8 cellular contexts compared by ENCODE assay signal in genomic region chr10:72355214-72355555, GRCh38. TPM values are rescaled to one million over a fixed set of nuclear protein-coding genes. Genes with fewer than 3 reads are reported as not detected.
A peak's percentile ranks its signal among the peaks of the same experiment; 100 is the strongest.
DNase-seq lines count a peak whose midpoint lies in the region; ATAC-seq and TF ChIP-seq lines count a peak whose summit lies in the region.

No MANE protein-coding gene starts in this region.

- H3K36me3 Mint-ChIP-seq in neural crest cell (ENCODE audit: low read depth) = no peaks in the 10 kb centered on the region

- intact Hi-C loops in dorsolateral prefrontal cortex (cut with DNase I) = loop anchor here (5.0 to 10.0 kb wide), 3 partner anchors 272 to 810 kb away; partner anchors contain the start of genes ECD (in 1 of the 2), FAM149B1 (in 1 of the 2), MCU (in 1 of the 2) and MICU1 (in 1 of the 2)

- peaks cover 32 to 42% (median 40%) of the 10 kb centered on the region in 11 experiments; a peak in 20 of 22 replicates for H4K20me1 ChIP-seq in BLaER1 treated with 17β-estradiol and CSF1 and Interleukin-3, amounts not matched to agents 10 nM and 100 nM

- H3K4me1 ChIP-seq in BLaER1 treated with 17β-estradiol and CSF1 and Interleukin-3, amounts not matched to agents 10 nM and 100 nM = peaks cover 18 to 39% (median 34%) of the 10 kb centered on the region in 10 experiments

- H3K27ac Mint-ChIP-seq in neural crest cell (ENCODE audit: unreplicated experiment) = peak overlapping the region; percentile 100

- H3K27ac ChIP-seq in BLaER1 treated with 17β-estradiol and CSF1 and Interleukin-3, amounts not matched to agents 10 nM and 100 nM = peak overlapping the region; percentile 94 to 99 (median 96); a peak in 21 of 22 replicates
- peak overlapping the region; percentile 89 to 100 (median 98) for H3K27ac ChIP-seq in dorsolateral prefrontal cortex

- H3K27me3 Mint-ChIP-seq in neural crest cell (ENCODE audit: low read depth) = no peaks in the 10 kb centered on the region

- H3K36me3 ChIP-seq in BLaER1 treated with 17β-estradiol and CSF1 and Interleukin-3, amounts not matched to agents 10 nM and 100 nM = peaks cover 20 to 35% (median 32%) of the 10 kb centered on the region in 11 experiments

- H3K9me3 ChIP-seq in BLaER1 treated with 17β-estradiol and CSF1 and Interleukin-3, amounts not matched to agents 10 nM and 100 nM (replicated peaks in 1 of 11) = no peaks in the 10 kb centered on the region

- H3K27me3 ChIP-seq in BLaER1 treated with 17β-estradiol and CSF1 and Interleukin-3, amounts not matched to agents 10 nM and 100 nM = no peaks in the 10 kb centered on the region
- no peaks in the 10 kb centered on the region for H3K27me3 ChIP-seq in dorsolateral prefrontal cortex

- TF ChIP-seq CTCF in dorsolateral prefrontal cortex (IDR thresholded peaks at IDR 0.05 in 54 of 56, conservative IDR thresholded peaks at IDR 0.05 in 2 of 56; ENCODE audit: low read depth in 1 of 56, partially characterized antibody in 56 of 56) = no peak
- TF ChIP-seq CTCF in neural crest cell (conservative IDR thresholded peaks at IDR 0.05) = no peak

- DNase-seq in Jurkat, Clone E6-1 (ENCODE audit: low read depth, low spot score) = no peak
- no peak for DNase-seq in dorsolateral prefrontal cortex
- no peak for DNase-seq in neural crest cell (ENCODE audit: low read depth, low spot score)
- no peak for DNase-seq in NCI-H748 (lab: John Stamatoyannopoulos, UW; ENCODE audit: unreplicated experiment)
- DNase-seq in germinal center (ENCODE audit: low spot score) = no peak
- no peak for DNase-seq in activated CD8-positive, alpha-beta memory T cell treated with anti-CD3 and anti-CD28 coated beads for 24 hours

- H3K4me1 Mint-ChIP-seq in neural crest cell = peaks cover 18% of the 10 kb centered on the region

- no peak for ATAC-seq in HG03439 (IDR thresholded peaks at IDR 0.05; ENCODE audit: unreplicated experiment)

- H3K4me2 ChIP-seq in BLaER1 treated with 17β-estradiol and CSF1 and Interleukin-3, amounts not matched to agents 10 nM and 100 nM = peak overlapping the region; percentile 57 to 97 (median 77)

- peaks cover 3% of the 10 kb centered on the region for H3K9me3 Mint-ChIP-seq in neural crest cell

- H3K4me3 Mint-ChIP-seq in neural crest cell = peak overlapping the region; percentile 97

- H3K4me3 ChIP-seq in BLaER1 treated with 17β-estradiol and CSF1 and Interleukin-3, amounts not matched to agents 10 nM and 100 nM = peak overlapping the region; percentile 82 to 97 (median 93)
- peak overlapping the region; percentile 88 for H3K4me3 ChIP-seq in Jurkat, Clone E6-1 (ENCODE audit: low read length)
- H3K4me3 ChIP-seq in dorsolateral prefrontal cortex = peak overlapping the region; percentile 66 to 100 (median 91)

- peak overlapping the region; percentile 89 to 99 (median 94); a peak in 21 of 22 replicates for H3K9ac ChIP-seq in BLaER1 treated with 17β-estradiol and CSF1 and Interleukin-3, amounts not matched to agents 10 nM and 100 nM

RNA-seq across cellular contexts. Expression of gene DNAJB12, which starts 0.5 kb away (rescaled TPM):
- polyA plus RNA-seq in Jurkat, Clone E6-1 (2012; ENCODE audit: insufficient read depth, insufficient read length) = 25.7 TPM
- total RNA-seq in dorsolateral prefrontal cortex (10 to 100 TPM; 25.5 to 44.3 (median 34.1) TPM), neural crest cell (32.4 and 36.5 TPM in 2 replicates)
